In genomic region chrX:79065696-79066095, GRCh38 we compare ENCODE assay signal across 10 cellular contexts.
DNase-seq lines count a peak whose midpoint lies in the region; ATAC-seq and TF ChIP-seq lines count a peak whose summit lies in the region.
"Had no signal": no experiment of that assay in that cellular context is flagged by ENCODE, and none has a peak within 500 bp of the region (broad histone marks: within the 10 kb centered on the region; RNA-seq: fewer than 3 reads in every experiment).

No MANE protein-coding gene starts in this region.

- DNase-seq in RPMI8226 (peak; percentile 63), brain microvascular endothelial cell (no peak), GM19240 (ENCODE audit: insufficient read length, low spot score) (no peak), cerebellum (ENCODE audit: low spot score) (no peak), activated gamma-delta T cell treated with Interleukin-2 at 50 U/mL for 16 hours (no peak)
- DNase-seq: BE2C, NCI-H524 treated with DMSO at 0.1 percent for 48 hours had no signal

- in situ Hi-C loops in brain microvascular endothelial cell (cut with HindIII; ENCODE audit: low pct_ligation_motif_present, low sequenced_read_pairs): no loop called here

- H3K27me3 ChIP-seq in brain microvascular endothelial cell (replicated peaks): no peaks in the 10 kb centered on the region
- H3K27me3 ChIP-seq: BE2C had no signal

- no peaks in the 10 kb centered on the region for H3K36me3 ChIP-seq in brain microvascular endothelial cell (replicated peaks)
- H3K36me3 ChIP-seq: BE2C had no signal

- no peak overlapping the region for H3K4me3 ChIP-seq in brain microvascular endothelial cell (ENCODE audit: low read depth, low read length)

- no peak for TF ChIP-seq CTCF in brain microvascular endothelial cell (IDR thresholded peaks at IDR 0.05; ENCODE audit: low read depth, low read length, missing control alignments)

- ATAC-seq in GM18508 (IDR thresholded peaks at IDR 0.05; ENCODE audit: insufficient read depth, unreplicated experiment): peak; percentile 97
- ATAC-seq in GM21515 (IDR thresholded peaks at IDR 0.05; ENCODE audit: unreplicated experiment): peak; percentile 99
- peak; percentile 80 for ATAC-seq in HG03175 (IDR thresholded peaks at IDR 0.05; ENCODE audit: unreplicated experiment)

- no peak overlapping the region for H3K27ac ChIP-seq in brain microvascular endothelial cell
